ENCODE assay signal across 5 cellular contexts in genomic region chr6:9890469-9890868, GRCh38.
"Had no signal": no experiment of that assay in that cellular context is flagged by ENCODE, and none has a peak within 500 bp of the region (broad histone marks: within the 10 kb centered on the region; RNA-seq: fewer than 3 reads in every experiment).

No MANE protein-coding gene starts in this region.

- FAIRE-seq: HTR-8/SVneo had no signal

- H3K4me2 ChIP-seq: KMS-11 had no signal

- H3K27ac ChIP-seq: HL-60, KMS-11 had no signal

- H3K9ac ChIP-seq: KMS-11 had no signal

- DNase-seq: KBM-7, KG1 had no signal
